13 cellular contexts compared by ENCODE assay signal in genomic region chr4:118776166-118776954, GRCh38. TPM values are rescaled to one million over a fixed set of nuclear protein-coding genes. Genes with fewer than 3 reads are reported as not detected.
DNase-seq lines count a peak whose midpoint lies in the region; ATAC-seq and TF ChIP-seq lines count a peak whose summit lies in the region.
"Had no signal": no experiment of that assay in that cellular context is flagged by ENCODE, and none has a peak within 500 bp of the region (broad histone marks: within the 10 kb centered on the region; RNA-seq: fewer than 3 reads in every experiment).

No MANE protein-coding gene starts in this region.

- peak; percentile 42 for ATAC-seq in sciatic nerve
- no peak for ATAC-seq in GM19035 (IDR thresholded peaks at IDR 0.05; ENCODE audit: unreplicated experiment)
- ATAC-seq: activated naive CD8-positive, alpha-beta T cell treated with anti-CD3 and anti-CD28 coated beads, Interleukin-2, amount 50 U/mL, for 24 hours; effector memory CD8-positive, alpha-beta T cell had no signal

- intact Hi-C loops in sciatic nerve (cut with DNase I) = loop anchor here (10.0 kb wide), 1 partner anchor 108 kb away; the partner anchor contains the start of gene SYNPO2

- TF ChIP-seq CTCF in astrocyte of the spinal cord (IDR thresholded peaks at IDR 0.05; ENCODE audit: low read depth, low read length) = no peak
- TF ChIP-seq CTCF in fibroblast of villous mesenchyme (IDR thresholded peaks at IDR 0.05; ENCODE audit: insufficient read depth, low read depth, low read length) = no peak

- DNase-seq in LHCN-M2 (ENCODE audit: low read depth) (peak; percentile 48), astrocyte of the spinal cord (ENCODE audit: low read depth, low spot score) (peak; percentile 68), fibroblast of villous mesenchyme (ENCODE audit: low read depth) (peak; percentile 84), sciatic nerve (ENCODE audit: low spot score) (no peak), NCI-H2227 treated with DMSO at 0.1 percent for 48 hours (lab: John Stamatoyannopoulos, UW) (no peak)
- DNase-seq in activated CD4-positive, CD25-positive, alpha-beta regulatory T cell treated with anti-CD3 and anti-CD28 coated beads, Interleukin-2, amount 50 U/mL, for 72 hours = no peak
- no peak for DNase-seq in activated effector memory CD4-positive, alpha-beta T cell treated with anti-CD3 and anti-CD28 coated beads, Interleukin-2, amount 50 U/mL, for 16 hours
- DNase-seq: activated naive CD8-positive, alpha-beta T cell treated with anti-CD3 and anti-CD28 coated beads, Interleukin-2, amount 50 U/mL, for 24 hours; CD4-positive, alpha-beta T cell; effector memory CD8-positive, alpha-beta T cell; NCI-H446; retina had no signal

- in situ Hi-C loops in astrocyte of the spinal cord (cut with HindIII; ENCODE audit: low sequenced_read_pairs) = no loop called here

- H3K4me3 ChIP-seq in astrocyte of the spinal cord (ENCODE audit: low read depth, low read length) (no peak overlapping the region), fibroblast of villous mesenchyme (ENCODE audit: low read depth, low read length) (no peak overlapping the region)

RNA-seq across cellular contexts. Expression of gene SEC24D, which starts 59.6 kb away (rescaled TPM):
- total RNA-seq in LHCN-M2 (2014; rRNA removed) = 71.4 and 80.1 TPM in 2 replicates
- 54.6 TPM for polyA plus RNA-seq in LHCN-M2 (2012)
- total RNA-seq in fibroblast of villous mesenchyme = 103 and 134 TPM in 2 replicates
- 64.9 TPM for total RNA-seq in sciatic nerve

Comparison
In these comparisons a context has a peak if more than half of its experiments do, and no peak if none do; other contexts are left out.
1. DNase-seq: peak in LHCN-M2 (single experiment), astrocyte of the spinal cord (single experiment) and fibroblast of villous mesenchyme (single experiment); none in sciatic nerve (single experiment), activated CD4-positive, CD25-positive, alpha-beta regulatory T cell treated with anti-CD3 and anti-CD28 coated beads, Interleukin-2, amount 50 U/mL, for 72 hours (single experiment), activated effector memory CD4-positive, alpha-beta T cell treated with anti-CD3 and anti-CD28 coated beads, Interleukin-2, amount 50 U/mL, for 16 hours (single experiment) and NCI-H2227 treated with DMSO at 0.1 percent for 48 hours (single experiment).